ENCODE assay signal across 17 cellular contexts in the genomic region with DNA sequence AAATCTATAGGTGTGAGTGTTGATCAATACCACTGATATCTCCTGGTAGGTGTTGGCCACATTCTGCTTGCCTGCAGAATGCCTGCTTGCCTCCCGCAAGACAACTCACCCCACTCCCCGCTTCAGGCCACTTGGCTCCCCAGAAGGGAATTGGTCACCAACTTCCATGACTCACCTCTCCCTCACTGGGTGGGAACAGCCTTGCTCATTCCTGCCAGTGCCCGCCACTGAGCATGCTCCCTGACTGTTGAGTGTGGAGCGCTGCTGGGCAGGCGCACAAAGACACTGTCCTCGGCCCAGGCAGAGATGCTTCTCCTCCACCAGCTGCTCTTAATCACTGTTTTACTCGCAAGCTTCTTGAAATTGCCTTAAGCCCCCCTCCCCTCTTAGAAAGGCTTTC. TPM values are rescaled to one million over a fixed set of nuclear protein-coding genes. Genes with fewer than 3 reads are reported as not detected.
DNase-seq lines count a peak whose midpoint lies in the region; ATAC-seq, FAIRE-seq and TF ChIP-seq lines count a peak whose summit lies in the region.
"Had no signal": no experiment of that assay in that cellular context is flagged by ENCODE, and none has a peak within 500 bp of the region (broad histone marks: within the 10 kb centered on the region; RNA-seq: fewer than 3 reads in every experiment).

No MANE protein-coding gene starts in this region.

- H3K4me3 Mint-ChIP-seq in Calu3 (ENCODE audit: low read depth, unreplicated experiment) = peak overlapping the region; percentile 67
- H3K4me3 Mint-ChIP-seq: activated CD4-positive, alpha-beta T cell treated with anti-CD3 and anti-CD28 coated beads for 36 hours; brain; naive thymus-derived CD4-positive, alpha-beta T cell; stimulated activated naive CD8-positive, alpha-beta T cell treated with anti-CD3 and anti-CD28 coated beads, Interleukin-15, Interleukin-2, amounts not matched to agents 100 ng/mL and 50 ng/mL, for 24 hours had no signal

- no peak for FAIRE-seq in kidney (lab: Jason Lieb, UNC)

- peaks cover 11% of the 10 kb centered on the region for H3K36me3 Mint-ChIP-seq in Calu3 (ENCODE audit: insufficient read depth, unreplicated experiment)
- H3K36me3 Mint-ChIP-seq: activated naive CD4-positive, alpha-beta T cell treated with anti-CD3 and anti-CD28 coated beads, Interleukin-2, amount 50 U/mL, for 72 hours; brain had no signal

- DNase-seq in Calu3 (peak; percentile 93), HT1080 (ENCODE audit: low read depth) (peak; percentile 96), kidney (peak; percentile 69), foreskin melanocyte (no peak), hypothalamus (lab: John Stamatoyannopoulos, UW) (no peak)
- DNase-seq in activated CD4-positive, CD25-positive, alpha-beta regulatory T cell (lab: John Stamatoyannopoulos, UW) = no peak
- DNase-seq: activated CD4-positive, alpha-beta T cell treated with anti-CD3 and anti-CD28 coated beads for 36 hours; naive thymus-derived CD4-positive, alpha-beta T cell; NCI-H1930; NCI-H69; spleen; T-helper 2 cell had no signal

- no peak overlapping the region for H3K9ac ChIP-seq in kidney (ENCODE audit: low read length in 2 of 2)

- H3K4me3 ChIP-seq in kidney (ENCODE audit: low read length in 2 of 2) = no peak overlapping the region
- H3K4me3 ChIP-seq: spleen had no signal

- H3K9me3 Mint-ChIP-seq in Calu3 (ENCODE audit: low read depth, unreplicated experiment) = no peaks in the 10 kb centered on the region
- H3K9me3 Mint-ChIP-seq: activated naive CD4-positive, alpha-beta T cell treated with anti-CD3 and anti-CD28 coated beads, Interleukin-2, amount 50 U/mL, for 72 hours; stimulated activated naive CD8-positive, alpha-beta T cell treated with anti-CD3 and anti-CD28 coated beads, Interleukin-15, Interleukin-2, amounts not matched to agents 100 ng/mL and 50 ng/mL, for 24 hours had no signal

- no peaks in the 10 kb centered on the region for H3K36me3 ChIP-seq in kidney (ENCODE audit: control insufficient read depth in 1 of 2, insufficient read depth in 2 of 2, low read length in 2 of 2)
- H3K36me3 ChIP-seq: spleen had no signal

- no peaks in the 10 kb centered on the region for H3K27me3 Mint-ChIP-seq in Calu3 (ENCODE audit: unreplicated experiment)
- H3K27me3 Mint-ChIP-seq: activated CD4-positive, alpha-beta T cell treated with anti-CD3 and anti-CD28 coated beads for 36 hours had no signal

- no peaks in the 10 kb centered on the region for H3K4me1 ChIP-seq in kidney (ENCODE audit: control insufficient read depth in 1 of 2, insufficient read depth in 1 of 2, low read depth in 1 of 2, low read length in 2 of 2)
- H3K4me1 ChIP-seq: spleen had no signal

- no peak for ATAC-seq in HG02870 (IDR thresholded peaks at IDR 0.05; ENCODE audit: unreplicated experiment)
- ATAC-seq: activated CD4-positive, alpha-beta T cell treated with anti-CD3 and anti-CD28 coated beads for 36 hours; activated naive CD4-positive, alpha-beta T cell treated with anti-CD3 and anti-CD28 coated beads, Interleukin-2, amount 50 U/mL, for 72 hours; naive thymus-derived CD4-positive, alpha-beta T cell had no signal

- TF ChIP-seq CTCF in Calu3 (IDR thresholded peaks at IDR 0.05; ENCODE audit: unreplicated experiment) = no peak
- no peak for TF ChIP-seq CTCF in VCaP (conservative IDR thresholded peaks at IDR 0.05)
- TF ChIP-seq CTCF in kidney (IDR thresholded peaks at IDR 0.05; ENCODE audit: borderline replicate concordance, extremely low read depth, insufficient read depth) = no peak

- H3K27ac ChIP-seq in VCaP (peak overlapping the region; percentile 70), kidney (ENCODE audit: low read depth in 2 of 2, low read length in 2 of 2) (no peak overlapping the region)
- H3K27ac ChIP-seq: spleen had no signal

- CTCF ChIA-PET in Calu3 (lab: Charles Lee) = interaction anchor here (0.9 to 6.4 kb wide), 4 partner anchors 14 to 135 kb away, joined by 3 to 81 read pairs (median 4); no protein-coding TSS in a partner anchor

- intact Hi-C loops in Calu3 (cut with micrococcal nuclease; ENCODE audit: unreplicated experiment) = no loop called here
- intact Hi-C loops in kidney (cut with DNase I) = no loop called here

- H3K4me1 Mint-ChIP-seq in Calu3 (ENCODE audit: low read depth, unreplicated experiment) = peaks cover 45% of the 10 kb centered on the region
- H3K4me1 Mint-ChIP-seq: activated CD4-positive, alpha-beta T cell treated with anti-CD3 and anti-CD28 coated beads for 36 hours; naive thymus-derived CD4-positive, alpha-beta T cell had no signal

- BruUV-seq in Calu3 (replicated peaks; lab: Mats Ljungman, UMichigan) = no TSS peak

- H3K27ac Mint-ChIP-seq in Calu3 (ENCODE audit: unreplicated experiment) = peak overlapping the region; percentile 77
- H3K27ac Mint-ChIP-seq: activated CD4-positive, alpha-beta T cell treated with anti-CD3 and anti-CD28 coated beads for 36 hours; activated naive CD4-positive, alpha-beta T cell treated with anti-CD3 and anti-CD28 coated beads, Interleukin-2, amount 50 U/mL, for 72 hours; brain; naive thymus-derived CD4-positive, alpha-beta T cell; stimulated activated naive CD8-positive, alpha-beta T cell treated with anti-CD3 and anti-CD28 coated beads, Interleukin-15, Interleukin-2, amounts not matched to agents 100 ng/mL and 50 ng/mL, for 24 hours had no signal

- no peaks in the 10 kb centered on the region for H3K9me3 ChIP-seq in kidney (ENCODE audit: control insufficient read depth in 1 of 2, low read length in 2 of 2)
- H3K9me3 ChIP-seq: spleen had no signal

RNA-seq across cellular contexts. Expression of gene PPP2R3A, which starts 57.3 kb away (rescaled TPM):
- 45.6 and 64.8 TPM in 2 replicates for total RNA-seq in Calu3 (2022)
- 26.7 and 30.4 TPM in 2 replicates for total RNA-seq in HT1080 (2014; rRNA removed; shearing (Covaris generic))
- polyA plus RNA-seq in HT1080 (2015; cell fraction: cytosol; rRNA removed) = 15.8 and 21.9 TPM in 2 replicates
- polyA plus RNA-seq in HT1080 (2015; cell fraction: nucleus; rRNA removed) = 23.5 and 24.1 TPM in 2 replicates
- 71.9 TPM for total RNA-seq in kidney
- 16.6 TPM for polyA plus RNA-seq in kidney (ENCODE audit: insufficient read depth, low read depth, low replicate concordance)

Comparison
In these comparisons a context has a peak if more than half of its experiments do, and no peak if none do; other contexts are left out.
1. DNase-seq: peak in Calu3 (single experiment), HT1080 (single experiment) and kidney (single experiment); none in foreskin melanocyte (single experiment), hypothalamus (0 of 51) and activated CD4-positive, CD25-positive, alpha-beta regulatory T cell (0 of 4).